In genomic region chrY:7687086-7687485, GRCh38 we compare ENCODE assay signal across 22 cellular contexts.
"Had no signal": no experiment of that assay in that cellular context is flagged by ENCODE, and none has a peak within 500 bp of the region (broad histone marks: within the 10 kb centered on the region; RNA-seq: fewer than 3 reads in every experiment).

No MANE protein-coding gene starts in this region.

- H3K9me3 Mint-ChIP-seq: activated CD8-positive, alpha-beta T cell treated with anti-CD3 and anti-CD28 coated beads for 36 hours; activated naive CD4-positive, alpha-beta T cell treated with anti-CD3 and anti-CD28 coated beads, Interleukin-2, amount 50 U/mL, for 24 hours; activated T-cell treated with anti-CD3 and anti-CD28 coated beads, Interleukin-2, amount 50 U/mL, for 72 hours; activated T-helper 2 cell treated with anti-CD3 and anti-CD28 coated beads, Interferon-gamma antibody, Interleukin-2, Interleukin-4, amounts not matched to agents 10 μg/mL and 5 μg/mL and 100 μg/mL, durations not matched to agents 14 hours and 24 hours and 36 hours; T-helper 1 cell treated with Interleukin-12 subunit alpha and Interleukin-12 subunit beta and Interleukin-4 antibody, amounts not matched to agents 30 μg/mL and 1 μg/mL, for 36 hours had no signal

- H3K36me3 Mint-ChIP-seq: activated naive CD4-positive, alpha-beta T cell treated with anti-CD3 and anti-CD28 coated beads, Interleukin-2, amount 50 U/mL, for 24 hours had no signal

- DNase-seq: activated CD4-positive, alpha-beta T cell treated with anti-CD3 and anti-CD28 coated beads for 4 hours; activated CD8-positive, alpha-beta memory T cell treated with anti-CD3 and anti-CD28 coated beads, Interleukin-2, amount 50 U/mL, for 4 hours; activated CD8-positive, alpha-beta T cell treated with anti-CD3 and anti-CD28 coated beads for 36 hours; activated gamma-delta T cell treated with Interleukin-2 at 50 U/mL for 16 hours; activated T-cell treated with anti-CD3 and anti-CD28 coated beads, Interleukin-2, amount 50 U/mL, for 72 hours; amniotic stem cell; body of pancreas; central memory CD4-positive, alpha-beta T cell; KG1; NCI-H1048; NCI-H146; NCI-H187 treated with DMSO at 0.1 percent for 48 hours; NCI-H2171; NCI-H226; NCI-H510A; NCI-H526 treated with DMSO at 0.1 percent for 48 hours; PC-9; SHP77 treated with DMSO at 0.1 percent for 48 hours had no signal

- ATAC-seq: activated CD4-positive, CD25-positive, alpha-beta regulatory T cell treated with anti-CD3 and anti-CD28 coated beads, Interleukin-2, amount 50 U/mL, for 24 hours; activated CD8-positive, alpha-beta T cell treated with anti-CD3 and anti-CD28 coated beads for 36 hours; activated T-cell treated with anti-CD3 and anti-CD28 coated beads, Interleukin-2, amount 50 U/mL, for 72 hours; body of pancreas had no signal

- H3K27ac Mint-ChIP-seq: activated CD8-positive, alpha-beta T cell treated with anti-CD3 and anti-CD28 coated beads for 36 hours; activated naive CD4-positive, alpha-beta T cell treated with anti-CD3 and anti-CD28 coated beads, Interleukin-2, amount 50 U/mL, for 24 hours; activated T-cell treated with anti-CD3 and anti-CD28 coated beads, Interleukin-2, amount 50 U/mL, for 72 hours; activated T-helper 2 cell treated with anti-CD3 and anti-CD28 coated beads, Interferon-gamma antibody, Interleukin-2, Interleukin-4, amounts not matched to agents 10 μg/mL and 5 μg/mL and 100 μg/mL, durations not matched to agents 14 hours and 24 hours and 36 hours; T-helper 1 cell treated with Interleukin-12 subunit alpha and Interleukin-12 subunit beta and Interleukin-4 antibody, amounts not matched to agents 30 μg/mL and 1 μg/mL, for 36 hours had no signal

- H3K4me3 Mint-ChIP-seq: activated CD8-positive, alpha-beta T cell treated with anti-CD3 and anti-CD28 coated beads for 36 hours; activated naive CD4-positive, alpha-beta T cell treated with anti-CD3 and anti-CD28 coated beads, Interleukin-2, amount 50 U/mL, for 24 hours; activated T-cell treated with anti-CD3 and anti-CD28 coated beads, Interleukin-2, amount 50 U/mL, for 72 hours; T-helper 1 cell treated with Interleukin-12 subunit alpha and Interleukin-12 subunit beta and Interleukin-4 antibody, amounts not matched to agents 30 μg/mL and 1 μg/mL, for 36 hours had no signal

- H3K4me1 Mint-ChIP-seq: activated naive CD4-positive, alpha-beta T cell treated with anti-CD3 and anti-CD28 coated beads, Interleukin-2, amount 50 U/mL, for 24 hours had no signal

- H3K27me3 Mint-ChIP-seq: activated CD8-positive, alpha-beta T cell treated with anti-CD3 and anti-CD28 coated beads for 36 hours; activated naive CD4-positive, alpha-beta T cell treated with anti-CD3 and anti-CD28 coated beads, Interleukin-2, amount 50 U/mL, for 24 hours had no signal
